Comparison of ENCODE assay signal across 8 cellular contexts in the genomic region with DNA sequence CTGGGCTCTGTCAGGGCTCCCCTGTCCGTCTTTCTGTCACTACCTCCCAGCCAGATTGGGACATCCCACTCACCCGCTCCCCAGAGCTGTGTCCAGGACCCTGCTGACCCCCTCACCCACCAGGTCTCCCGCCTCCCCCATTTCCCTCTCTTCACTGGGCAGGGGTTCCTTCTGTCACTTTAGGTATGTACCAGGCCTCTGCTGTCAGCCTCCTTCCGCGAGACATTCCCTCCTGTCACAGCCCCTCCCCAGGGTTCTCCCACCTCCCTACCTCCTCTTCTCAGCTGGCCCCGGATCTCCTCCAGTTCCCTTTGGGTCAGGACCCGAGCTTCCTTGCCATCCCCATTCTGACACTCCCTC. TPM values are rescaled to one million over a fixed set of nuclear protein-coding genes. Genes with fewer than 3 reads are reported as not detected.
DNase-seq lines count a peak whose midpoint lies in the region; ATAC-seq and TF ChIP-seq lines count a peak whose summit lies in the region.

No MANE protein-coding gene starts in this region.

- H3K4me1 ChIP-seq in breast epithelium (peaks cover 0 to 14% of the 10 kb centered on the region in 2 donors), mesodermal cell (ENCODE audit: control insufficient read depth, insufficient read depth, low read length, poor library complexity, severe bottlenecking) (peaks cover 20% of the 10 kb centered on the region), vagina (peaks cover 26% of the 10 kb centered on the region)

- H3K4me3 ChIP-seq in breast epithelium (peak overlapping the region; percentile 63 to 77 (median 73)), mesodermal cell (ENCODE audit: extremely low read depth, insufficient read depth, low read length, poor library complexity, severe bottlenecking) (peak overlapping the region; percentile 77), vagina (peak overlapping the region; percentile 67 to 79)

- H3K27me3 ChIP-seq in breast epithelium (peaks cover 0 to 6% of the 10 kb centered on the region in 2 donors), vagina (no peaks in the 10 kb centered on the region)

- WGBS in mesodermal cell (ENCODE audit: insufficient coverage in 2 of 2), 2 experiments: 0 to 6% methylated on average over 6 to 7 of the region's 7 CpGs

- H3K9me3 ChIP-seq in breast epithelium: no peaks in the 10 kb centered on the region
- H3K9me3 ChIP-seq in mesodermal cell (ENCODE audit: control insufficient read depth, low read length): no peaks in the 10 kb centered on the region
- H3K9me3 ChIP-seq in vagina: no peaks in the 10 kb centered on the region

- DNase-seq in left cardiac atrium (no peak), left ventricle myocardium superior (no peak), breast epithelium (ENCODE audit: low spot score in 2 of 2) (no peak), vagina (ENCODE audit: extremely low spot score in 2 of 2) (no peak), NCI-H526 treated with DMSO at 0.1 percent for 48 hours (lab: John Stamatoyannopoulos, UW) (no peak), DMS79 treated with DMSO at 0.1 percent for 48 hours (lab: John Stamatoyannopoulos, UW) (no peak)

- H3K27ac ChIP-seq in breast epithelium (peak overlapping the region; percentile 82 to 88), mesodermal cell (ENCODE audit: low read depth, low read length, severe bottlenecking) (no peak overlapping the region), vagina (peak overlapping the region; percentile 84)

- peak; percentile 1 to 4 for ATAC-seq in left cardiac atrium
- no peak for ATAC-seq in left ventricle myocardium superior
- no peak for ATAC-seq in GM18909 (IDR thresholded peaks at IDR 0.05; ENCODE audit: poor library complexity, unreplicated experiment)

- intact Hi-C loops in left cardiac atrium (cut with DNase I) (loop anchor here (10.0 kb wide), 3 partner anchors 71 to 879 kb away; no protein-coding TSS in a partner anchor), left ventricle myocardium superior (cut with micrococcal nuclease) (no loop called here), breast epithelium (cut with DNase I; ENCODE audit: low total_unique reads) (loop anchor here (10.0 kb wide), 2 partner anchors 61 to 109 kb away; a partner anchor contains a TSS), vagina (cut with DNase I) (no loop called here)

- H3K36me3 ChIP-seq in breast epithelium (no peaks in the 10 kb centered on the region), mesodermal cell (ENCODE audit: control insufficient read depth, insufficient read depth, low read length) (peaks cover 36% of the 10 kb centered on the region), vagina (peaks cover 0 to 27% of the 10 kb centered on the region in 2 donors)

- no peak for TF ChIP-seq POLR2A in breast epithelium (IDR thresholded peaks at IDR 0.05)
- TF ChIP-seq POLR2A in vagina (IDR thresholded peaks at IDR 0.05): no peak

- TF ChIP-seq CTCF in breast epithelium (IDR thresholded peaks at IDR 0.05): no peak
- TF ChIP-seq CTCF in vagina (IDR thresholded peaks at IDR 0.05): no peak

RNA-seq across cellular contexts. Expression of a gene that starts 0.5 kb away (rescaled TPM):
- total RNA-seq in left cardiac atrium: 10 to 100 TPM; 12.5 to 17.2 TPM
- 10.4 TPM for total RNA-seq in left ventricle myocardium superior
- 10 to 100 TPM; 28.8 to 33.9 (median 30.8) TPM for total RNA-seq in breast epithelium
- polyA plus RNA-seq in mesodermal cell (2013, experiment 1 of 2): 14.2 TPM
- 14.9 TPM for polyA plus RNA-seq in mesodermal cell (2013, experiment 2 of 2)
- 12.3 TPM for total RNA-seq in vagina

RNA-seq across cellular contexts. Expression of a gene that starts 21.0 kb away (rescaled TPM):
- 1 to 10 TPM; 5.4 to 7.8 TPM for total RNA-seq in left cardiac atrium
- total RNA-seq in left ventricle myocardium superior: 5.2 TPM
- total RNA-seq in breast epithelium: 10 to 100 TPM; 10.6 to 21.5 (median 14.7) TPM
- polyA plus RNA-seq in mesodermal cell (2013, experiment 1 of 2): 17.1 TPM
- 12.5 TPM for polyA plus RNA-seq in mesodermal cell (2013, experiment 2 of 2)
- total RNA-seq in vagina: 17.9 TPM

Comparison
In these comparisons a context has a peak if more than half of its experiments do, and no peak if none do; other contexts are left out.
1. ATAC-seq: peak in left cardiac atrium (2 of 2); none in left ventricle myocardium superior (single experiment) and GM18909 (single experiment).
2. intact Hi-C loops: an anchor here in left cardiac atrium (10.0 kb wide) and breast epithelium (10.0 kb wide); none called in left ventricle myocardium superior and vagina.
3. Peak in every context shown above with its lines, with median percentiles within 50 percentile points of each other: H3K4me3 ChIP-seq.